ENCODE assay signal across 27 cellular contexts in genomic region chr12:76976777-76977465, GRCh38.
DNase-seq lines count a peak whose midpoint lies in the region; ATAC-seq, FAIRE-seq and TF ChIP-seq lines count a peak whose summit lies in the region.
"Had no signal": no experiment of that assay in that cellular context is flagged by ENCODE, and none has a peak within 500 bp of the region (broad histone marks: within the 10 kb centered on the region; RNA-seq: fewer than 3 reads in every experiment).

No MANE protein-coding gene starts in this region.

- H3K4me1 ChIP-seq in pancreas, result no peaks in the 10 kb centered on the region
- H3K4me1 ChIP-seq: A549, esophagus muscularis mucosa, right lobe of liver, SJCRH30, transverse colon had no signal

- no peak for TF ChIP-seq CTCF in epithelial cell of esophagus (IDR thresholded peaks at IDR 0.05; ENCODE audit: insufficient read depth, low read depth, low read length, missing control alignments)
- TF ChIP-seq CTCF in mesothelial cell of epicardium (IDR thresholded peaks at IDR 0.05; ENCODE audit: unreplicated experiment), result no peak
- TF ChIP-seq CTCF in pancreas (IDR thresholded peaks at IDR 0.05), result no peak

- no peak overlapping the region for H3K4me3 ChIP-seq in epithelial cell of esophagus (ENCODE audit: low read length)
- H3K4me3 ChIP-seq in pancreas, result no peak overlapping the region
- H3K4me3 ChIP-seq: A549, esophagus muscularis mucosa, right lobe of liver, SJCRH30, transverse colon had no signal

- FAIRE-seq in frontal cortex (lab: Jason Lieb, UNC), result peak; percentile 78
- no peak for FAIRE-seq in pancreas (lab: Jason Lieb, UNC)
- FAIRE-seq: A549, GM12892 had no signal

- H3K4me3 Mint-ChIP-seq in mesothelial cell of epicardium, result no peak overlapping the region
- H3K4me3 Mint-ChIP-seq: activated CD4-positive, alpha-beta T cell treated with anti-CD3 and anti-CD28 coated beads, Interleukin-2, amount 10 ng/mL, durations not matched to agents 24 days and 14 days; CD4-positive, alpha-beta memory T cell; dendritic cell treated with granulocyte-macrophage colony-stimulating factor and Interleukin-4, amounts not matched to agents 40 ng/mL and 50 ng/mL, for 4 days; WTC11 had no signal

- ATAC-seq in SK-N-SH treated with all-trans-retinoic acid at 6 μM for 48 hours (peak; percentile 47; the same call in 2 of the 3 replicates), pancreas (no peak)
- ATAC-seq: A549; activated naive CD4-positive, alpha-beta T cell treated with anti-CD3 and anti-CD28 coated beads, Interleukin-2, amount 50 U/mL, for 72 hours; right lobe of liver; WTC11 had no signal

- peaks cover 41% of the 10 kb centered on the region for H3K9me3 Mint-ChIP-seq in mesothelial cell of epicardium

- whole genome bisulfite sequencing in pancreas, 2 donors, result 37 to 49% methylated on average over 2 of the region's 2 CpGs

- H3K9me3 ChIP-seq in pancreas, result no peaks in the 10 kb centered on the region
- H3K9me3 ChIP-seq: A549, SJCRH30, transverse colon had no signal

- H3K27me3 Mint-ChIP-seq in mesothelial cell of epicardium (ENCODE audit: low read depth), result peaks cover 3% of the 10 kb centered on the region
- H3K27me3 Mint-ChIP-seq: dendritic cell treated with granulocyte-macrophage colony-stimulating factor and Interleukin-4, amounts not matched to agents 40 ng/mL and 50 ng/mL, for 4 days had no signal

- DNase-seq in EL, result peak; percentile 8
- peak; percentile 42 for DNase-seq in epithelial cell of esophagus (ENCODE audit: low read depth)
- DNase-seq in frontal cortex (ENCODE audit: low spot score in 2 of 2), result no peak
- no peak for DNase-seq in mesothelial cell of epicardium (ENCODE audit: low spot score in 2 of 2, unreplicated experiment in 2 of 2)
- DNase-seq in DMS53 treated with DMSO at 0.1 percent for 48 hours (lab: John Stamatoyannopoulos, UW; ENCODE audit: unreplicated experiment), result no peak
- no peak for DNase-seq in pancreas
- no peak for DNase-seq in hepatic stellate cell (ENCODE audit: low spot score)
- DNase-seq: activated CD4-positive, alpha-beta T cell treated with anti-CD3 and anti-CD28 coated beads, Interleukin-2, amount 10 ng/mL, durations not matched to agents 24 days and 14 days; activated CD8-positive, alpha-beta memory T cell treated with anti-CD3 and anti-CD28 coated beads for 24 hours; activated T-cell treated with anti-CD3 and anti-CD28 coated beads for 4 hours; CD4-positive, alpha-beta memory T cell; central memory CD4-positive, alpha-beta T cell; HCEC 1CT; IMR-90; NCI-H774; right lobe of liver; SJCRH30; stimulated activated CD4-positive, alpha-beta T cell treated with anti-CD3 and anti-CD28 coated beads, Interleukin-4, amount 100 ng/mL, for 1 hour; T-helper 1 cell; transverse colon had no signal

- no peak overlapping the region for H3K27ac ChIP-seq in pancreas
- H3K27ac ChIP-seq: A549, esophagus muscularis mucosa, right lobe of liver, SJCRH30, transverse colon had no signal

- H3K27ac Mint-ChIP-seq in mesothelial cell of epicardium, result no peak overlapping the region
- H3K27ac Mint-ChIP-seq: activated CD4-positive, alpha-beta T cell treated with anti-CD3 and anti-CD28 coated beads, Interleukin-2, amount 10 ng/mL, durations not matched to agents 24 days and 14 days; activated naive CD4-positive, alpha-beta T cell treated with anti-CD3 and anti-CD28 coated beads, Interleukin-2, amount 50 U/mL, for 72 hours; CD4-positive, alpha-beta memory T cell; dendritic cell treated with granulocyte-macrophage colony-stimulating factor and Interleukin-4, amounts not matched to agents 40 ng/mL and 50 ng/mL, for 4 days; WTC11 had no signal

- H3K36me3 ChIP-seq in pancreas, result no peaks in the 10 kb centered on the region
- H3K36me3 ChIP-seq: esophagus muscularis mucosa, right lobe of liver, SJCRH30, transverse colon had no signal

- intact Hi-C loops in pancreas (cut with DNase I), result no loop called here

- no peaks in the 10 kb centered on the region for H3K36me3 Mint-ChIP-seq in mesothelial cell of epicardium
- H3K36me3 Mint-ChIP-seq: activated naive CD4-positive, alpha-beta T cell treated with anti-CD3 and anti-CD28 coated beads, Interleukin-2, amount 50 U/mL, for 72 hours; CD4-positive, alpha-beta memory T cell had no signal

- no peaks in the 10 kb centered on the region for H3K4me1 Mint-ChIP-seq in mesothelial cell of epicardium
- H3K4me1 Mint-ChIP-seq: activated CD4-positive, alpha-beta T cell treated with anti-CD3 and anti-CD28 coated beads, Interleukin-2, amount 10 ng/mL, durations not matched to agents 24 days and 14 days; CD4-positive, alpha-beta memory T cell had no signal

- H3K27me3 ChIP-seq in pancreas, result no peaks in the 10 kb centered on the region
- H3K27me3 ChIP-seq: esophagus muscularis mucosa, right lobe of liver, SJCRH30, transverse colon had no signal

TF ChIP-seq in SK-N-SH treated with all-trans-retinoic acid at 6 μM for 48 hours, 23 proteins besides CTCF, POLR2A, EP300 and RAD21:
- TF ChIP-seq TSHZ2 (CRISPR knock-in tag; IDR thresholded peaks at IDR 0.05), result no peak
- peak; percentile 46; the same call in 1 of the 2 replicates for TF ChIP-seq PATZ1 (CRISPR knock-in tag; IDR thresholded peaks at IDR 0.05; ENCODE audit: borderline replicate concordance)
- TF ChIP-seq ISL1 (CRISPR knock-in tag; IDR thresholded peaks at IDR 0.05), result peak; percentile 71
- TF ChIP-seq ZC3H10 (CRISPR knock-in tag; IDR thresholded peaks at IDR 0.05), result 0 out of 2 replicates have a peak, but pooled peaks have one; percentile 46
- TF ChIP-seq TCF4 (CRISPR knock-in tag; IDR thresholded peaks at IDR 0.05; ENCODE audit: borderline replicate concordance), result peak; percentile 54; the same call in 1 of the 2 replicates

Comparison
In these comparisons a context has a peak if more than half of its experiments do, and no peak if none do; other contexts are left out.
1. DNase-seq: peak in EL (single experiment) and epithelial cell of esophagus (single experiment); none in frontal cortex (0 of 2), mesothelial cell of epicardium (0 of 2), DMS53 treated with DMSO at 0.1 percent for 48 hours (single experiment), pancreas (0 of 6) and hepatic stellate cell (single experiment).